ENCODE assay signal across 17 cellular contexts in genomic region chr5:128842241-128842640, GRCh38.
"Had no signal": no experiment of that assay in that cellular context is flagged by ENCODE, and none has a peak within 500 bp of the region (broad histone marks: within the 10 kb centered on the region; RNA-seq: fewer than 3 reads in every experiment).

No MANE protein-coding gene starts in this region.

- H3K9me3 Mint-ChIP-seq: activated CD4-positive, alpha-beta memory T cell treated with anti-CD3 and anti-CD28 coated beads, Interleukin-2, amount 10 ng/mL, durations not matched to agents 7 days and 5 days; activated naive CD8-positive, alpha-beta T cell treated with anti-CD3 and anti-CD28 coated beads, Interleukin-2, amount 50 U/mL, for 24 hours had no signal

- DNase-seq: activated CD4-positive, alpha-beta memory T cell treated with anti-CD3 and anti-CD28 coated beads, Interleukin-2, amount 10 ng/mL, durations not matched to agents 7 days and 5 days; activated CD4-positive, alpha-beta T cell treated with anti-CD3 and anti-CD28 coated beads for 36 hours; activated naive CD4-positive, alpha-beta T cell treated with Interleukin-2 at 50 U/mL for 16 hours; activated naive CD8-positive, alpha-beta T cell treated with anti-CD3 and anti-CD28 coated beads, Interleukin-2, amount 50 U/mL, for 24 hours; activated T-cell treated with anti-CD3 and anti-CD28 coated beads, Interleukin-2, amount 50 U/mL, for 72 hours; body of pancreas; glutamatergic neuron; immature natural killer cell; left cardiac atrium; midbrain; right lobe of liver; T-cell; T1000; thyroid gland had no signal

- H3K36me3 ChIP-seq: right lobe of liver, thyroid gland, vagina had no signal

- H3K27me3 ChIP-seq: body of pancreas, right lobe of liver, thyroid gland, vagina had no signal

- H3K4me3 Mint-ChIP-seq: activated CD4-positive, alpha-beta memory T cell treated with anti-CD3 and anti-CD28 coated beads, Interleukin-2, amount 10 ng/mL, durations not matched to agents 7 days and 5 days; activated CD4-positive, alpha-beta T cell treated with anti-CD3 and anti-CD28 coated beads for 36 hours; activated naive CD8-positive, alpha-beta T cell treated with anti-CD3 and anti-CD28 coated beads, Interleukin-2, amount 50 U/mL, for 24 hours; activated T-cell treated with anti-CD3 and anti-CD28 coated beads, Interleukin-2, amount 50 U/mL, for 72 hours; immature natural killer cell; stimulated activated effector memory CD8-positive, alpha-beta T cell treated with anti-CD3 and anti-CD28 coated beads, Interleukin-12 subunit alpha, Interleukin-12 subunit beta, amount 100 ng/mL, for 72 hours; T-cell had no signal

- H3K27ac ChIP-seq: body of pancreas, right lobe of liver, thyroid gland, vagina had no signal

- H3K36me3 Mint-ChIP-seq: immature natural killer cell; stimulated activated effector memory CD8-positive, alpha-beta T cell treated with anti-CD3 and anti-CD28 coated beads, Interleukin-12 subunit alpha, Interleukin-12 subunit beta, amount 100 ng/mL, for 72 hours; T-cell had no signal

- H3K9me3 ChIP-seq: body of pancreas, right lobe of liver, thyroid gland, vagina had no signal

- H3K27ac Mint-ChIP-seq: activated CD4-positive, alpha-beta memory T cell treated with anti-CD3 and anti-CD28 coated beads, Interleukin-2, amount 10 ng/mL, durations not matched to agents 7 days and 5 days; activated CD4-positive, alpha-beta T cell treated with anti-CD3 and anti-CD28 coated beads for 36 hours; activated naive CD8-positive, alpha-beta T cell treated with anti-CD3 and anti-CD28 coated beads, Interleukin-2, amount 50 U/mL, for 24 hours; activated T-cell treated with anti-CD3 and anti-CD28 coated beads, Interleukin-2, amount 50 U/mL, for 72 hours; immature natural killer cell; stimulated activated effector memory CD8-positive, alpha-beta T cell treated with anti-CD3 and anti-CD28 coated beads, Interleukin-12 subunit alpha, Interleukin-12 subunit beta, amount 100 ng/mL, for 72 hours; T-cell had no signal

- ATAC-seq: activated CD4-positive, alpha-beta T cell treated with anti-CD3 and anti-CD28 coated beads for 36 hours; activated naive CD8-positive, alpha-beta T cell treated with anti-CD3 and anti-CD28 coated beads, Interleukin-2, amount 50 U/mL, for 24 hours; activated T-cell treated with anti-CD3 and anti-CD28 coated beads, Interleukin-2, amount 50 U/mL, for 72 hours; body of pancreas; left cardiac atrium; right lobe of liver; stimulated activated effector memory CD8-positive, alpha-beta T cell treated with anti-CD3 and anti-CD28 coated beads, Interleukin-12 subunit alpha, Interleukin-12 subunit beta, amount 100 ng/mL, for 72 hours; T-cell had no signal

- H3K27me3 Mint-ChIP-seq: activated CD4-positive, alpha-beta memory T cell treated with anti-CD3 and anti-CD28 coated beads, Interleukin-2, amount 10 ng/mL, durations not matched to agents 7 days and 5 days; activated CD4-positive, alpha-beta T cell treated with anti-CD3 and anti-CD28 coated beads for 36 hours; T-cell had no signal

- H3K4me1 ChIP-seq: body of pancreas, right lobe of liver, thyroid gland, vagina had no signal

- H3K4me1 Mint-ChIP-seq: activated CD4-positive, alpha-beta memory T cell treated with anti-CD3 and anti-CD28 coated beads, Interleukin-2, amount 10 ng/mL, durations not matched to agents 7 days and 5 days; activated CD4-positive, alpha-beta T cell treated with anti-CD3 and anti-CD28 coated beads for 36 hours; activated naive CD8-positive, alpha-beta T cell treated with anti-CD3 and anti-CD28 coated beads, Interleukin-2, amount 50 U/mL, for 24 hours; immature natural killer cell; stimulated activated effector memory CD8-positive, alpha-beta T cell treated with anti-CD3 and anti-CD28 coated beads, Interleukin-12 subunit alpha, Interleukin-12 subunit beta, amount 100 ng/mL, for 72 hours; T-cell had no signal

- H3K4me3 ChIP-seq: body of pancreas, lung, right lobe of liver, thyroid gland, vagina had no signal
